Comparison of ENCODE assay signal across 1 cellular context in the genomic region with DNA sequence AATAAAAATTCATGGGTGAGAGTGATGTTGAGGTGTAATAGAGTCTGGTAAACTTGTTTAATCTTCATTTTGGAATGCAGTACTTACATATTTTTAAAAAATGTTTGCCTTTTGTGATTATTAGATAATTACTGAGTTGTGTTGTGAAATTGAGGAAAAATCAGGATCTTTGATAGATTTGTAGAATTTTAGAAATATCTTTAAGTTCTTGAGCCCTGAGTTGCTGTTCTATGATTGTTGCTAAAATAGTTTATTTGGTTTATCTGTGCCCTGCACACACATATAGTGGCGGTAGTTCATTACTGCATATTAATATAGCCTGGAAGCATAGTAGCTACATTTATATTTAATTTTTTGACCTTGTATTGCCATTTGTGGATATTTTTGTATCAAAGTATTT.
TF ChIP-seq lines count a peak whose summit lies in the region.

No MANE protein-coding gene starts in this region.

TF ChIP-seq in HepG2, 621 proteins besides CTCF, POLR2A, EP300 and RAD21 (continued from another document):
- TF ChIP-seq, protein P1, sequence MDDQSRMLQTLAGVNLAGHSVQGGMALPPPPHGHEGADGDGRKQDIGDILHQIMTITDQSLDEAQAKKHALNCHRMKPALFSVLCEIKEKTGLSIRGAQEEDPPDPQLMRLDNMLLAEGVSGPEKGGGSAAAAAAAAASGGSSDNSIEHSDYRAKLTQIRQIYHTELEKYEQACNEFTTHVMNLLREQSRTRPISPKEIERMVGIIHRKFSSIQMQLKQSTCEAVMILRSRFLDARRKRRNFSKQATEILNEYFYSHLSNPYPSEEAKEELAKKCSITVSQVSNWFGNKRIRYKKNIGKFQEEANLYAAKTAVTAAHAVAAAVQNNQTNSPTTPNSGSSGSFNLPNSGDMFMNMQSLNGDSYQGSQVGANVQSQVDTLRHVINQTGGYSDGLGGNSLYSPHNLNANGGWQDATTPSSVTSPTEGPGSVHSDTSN (CRISPR knock-in tag; IDR thresholded peaks at IDR 0.05; ENCODE audit: borderline replicate concordance) = no peak
- TF ChIP-seq NR2F2 (IDR thresholded peaks at IDR 0.05; ENCODE audit: borderline replicate concordance, low read depth) (no peak), TBX2 (CRISPR knock-in tag; IDR thresholded peaks at IDR 0.05; ENCODE audit: borderline replicate concordance) (no peak), ZBTB42 (CRISPR knock-in tag; IDR thresholded peaks at IDR 0.05) (no peak), ZC3H13 (CRISPR knock-in tag; IDR thresholded peaks at IDR 0.05) (no peak), MEIS1 (CRISPR knock-in tag; IDR thresholded peaks at IDR 0.05; ENCODE audit: borderline replicate concordance) (no peak), FOXJ3 (CRISPR knock-in tag; IDR thresholded peaks at IDR 0.05; ENCODE audit: borderline replicate concordance) (no peak), HDAC2 (CRISPR knock-in tag; IDR thresholded peaks at IDR 0.05) (no peak)
- TF ChIP-seq, protein P2, sequence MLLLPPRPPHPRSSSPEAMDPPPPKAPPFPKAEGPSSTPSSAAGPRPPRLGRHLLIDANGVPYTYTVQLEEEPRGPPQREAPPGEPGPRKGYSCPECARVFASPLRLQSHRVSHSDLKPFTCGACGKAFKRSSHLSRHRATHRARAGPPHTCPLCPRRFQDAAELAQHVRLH (CRISPR knock-in tag; IDR thresholded peaks at IDR 0.05; ENCODE audit: borderline replicate concordance, low read depth) = no peak
